ENCODE assay signal across 13 cellular contexts in the genomic region with DNA sequence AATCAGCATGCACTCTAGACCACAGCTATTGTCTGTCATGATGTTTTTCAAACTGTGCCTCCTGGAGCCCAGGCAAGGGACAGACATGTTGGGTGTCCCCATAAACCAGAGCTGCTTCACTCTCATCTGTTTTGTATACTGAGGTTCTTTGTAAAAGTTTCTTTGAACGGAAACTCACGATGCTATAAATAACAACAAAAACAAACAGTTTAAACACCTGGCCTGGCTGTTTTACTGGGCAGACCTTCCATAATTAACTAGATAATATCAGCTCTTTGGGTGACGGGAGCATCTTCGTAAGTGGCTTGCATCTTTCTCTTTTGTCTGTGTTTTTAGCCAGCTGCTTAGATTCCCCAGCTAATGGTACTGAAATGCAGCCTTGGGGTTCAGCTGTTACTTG.
DNase-seq lines count a peak whose midpoint lies in the region; ATAC-seq and TF ChIP-seq lines count a peak whose summit lies in the region.
"Had no signal": no experiment of that assay in that cellular context is flagged by ENCODE, and none has a peak within 500 bp of the region (broad histone marks: within the 10 kb centered on the region; RNA-seq: fewer than 3 reads in every experiment).

No MANE protein-coding gene starts in this region.

- CTCF ChIA-PET in activated B cell treated with CpG ODN at 0.5 μM for 24 hours (lab: Charles Lee), result interaction anchor here (0.8 to 1.3 kb wide), 3 partner anchors 12 to 257 kb away, joined by 3 to 4 read pairs (median 3); no protein-coding TSS in a partner anchor

- no peaks in the 10 kb centered on the region for H3K4me1 ChIP-seq in right cardiac atrium (ENCODE audit: control insufficient read depth, insufficient read depth, low read length)

- H3K9me3 ChIP-seq in right cardiac atrium (ENCODE audit: control insufficient read depth, low read length), result no peaks in the 10 kb centered on the region
- H3K9me3 ChIP-seq: adrenal gland had no signal

- H3K4me1 Mint-ChIP-seq in activated B cell treated with CpG ODN at 0.5 μM for 24 hours, result peaks cover 51% of the 10 kb centered on the region

- no peak overlapping the region for H3K4me3 Mint-ChIP-seq in activated B cell treated with CpG ODN at 0.5 μM for 24 hours
- H3K4me3 Mint-ChIP-seq: activated CD8-positive, alpha-beta T cell treated with anti-CD3 and anti-CD28 coated beads for 36 hours had no signal

- intact Hi-C loops in activated B cell treated with CpG ODN at 0.5 μM for 24 hours (cut with micrococcal nuclease) (loop anchor here (1.0 kb wide), 1 partner anchor 8 kb away; no protein-coding TSS in a partner anchor), right cardiac atrium (cut with DNase I) (no loop called here), posterior vena cava (cut with DNase I) (no loop called here), left colon (cut with DNase I, micrococcal nuclease) (no loop called here)

- DNase-seq in activated B cell treated with CpG ODN at 0.5 μM for 24 hours, result no peak
- no peak for DNase-seq in cerebellar nuclear complex (lab: John Stamatoyannopoulos, UW)
- DNase-seq in right cardiac atrium, result no peak
- DNase-seq in posterior vena cava (ENCODE audit: low spot score), result no peak
- no peak for DNase-seq in left colon
- DNase-seq: activated CD8-positive, alpha-beta T cell treated with anti-CD3 and anti-CD28 coated beads for 36 hours; DMS79 treated with DMSO at 0.1 percent for 48 hours; effector CD8-positive, alpha-beta T cell; hypothalamus had no signal

- no peaks in the 10 kb centered on the region for H3K27me3 ChIP-seq in right cardiac atrium (ENCODE audit: control insufficient read depth, insufficient read depth)
- H3K27me3 ChIP-seq: adrenal gland had no signal

- no peaks in the 10 kb centered on the region for H3K27me3 Mint-ChIP-seq in activated B cell treated with CpG ODN at 0.5 μM for 24 hours
- H3K27me3 Mint-ChIP-seq: activated CD8-positive, alpha-beta T cell treated with anti-CD3 and anti-CD28 coated beads for 36 hours had no signal

- H3K27ac Mint-ChIP-seq in activated B cell treated with CpG ODN at 0.5 μM for 24 hours, result peak overlapping the region; percentile 53
- H3K27ac Mint-ChIP-seq: activated CD8-positive, alpha-beta T cell treated with anti-CD3 and anti-CD28 coated beads for 36 hours had no signal

- no peak for TF ChIP-seq CTCF in activated B cell treated with CpG ODN at 0.5 μM for 24 hours (IDR thresholded peaks at IDR 0.05)

- no peak overlapping the region for H3K4me3 ChIP-seq in right cardiac atrium (ENCODE audit: low read length)
- H3K4me3 ChIP-seq: adrenal gland had no signal

- 82% methylated on average over 4 of the region's 4 CpGs for WGBS in right cardiac atrium

- ATAC-seq in GM18909 (IDR thresholded peaks at IDR 0.05; ENCODE audit: poor library complexity, unreplicated experiment) (peak; percentile 66), GM21723 (IDR thresholded peaks at IDR 0.05; ENCODE audit: unreplicated experiment) (peak; percentile 63), HG03354 (IDR thresholded peaks at IDR 0.05; ENCODE audit: poor library complexity, severe bottlenecking, unreplicated experiment) (peak; percentile 78), activated B cell treated with CpG ODN at 0.5 μM for 24 hours (ENCODE audit: low read depth) (no peak), right cardiac atrium (no peak), left colon (no peak)
- ATAC-seq: activated CD8-positive, alpha-beta T cell treated with anti-CD3 and anti-CD28 coated beads for 36 hours had no signal

- POLR2A ChIA-PET in activated B cell treated with CpG ODN at 0.5 μM for 24 hours (lab: Charles Lee), result interaction anchor here (0.6 to 2.8 kb wide), 12 partner anchors 9 to 248 kb away, joined by 3 to 18 read pairs (median 6); a partner anchor contains a TSS

- no peaks in the 10 kb centered on the region for H3K36me3 Mint-ChIP-seq in activated B cell treated with CpG ODN at 0.5 μM for 24 hours (ENCODE audit: low read depth)

- H3K27ac ChIP-seq in right cardiac atrium (ENCODE audit: low read length), result no peak overlapping the region
- H3K27ac ChIP-seq: adrenal gland had no signal

- no peaks in the 10 kb centered on the region for H3K9me3 Mint-ChIP-seq in activated B cell treated with CpG ODN at 0.5 μM for 24 hours

Comparison
In these comparisons a context has a peak if more than half of its experiments do, and no peak if none do; other contexts are left out.
1. ATAC-seq: peak in GM18909 (single experiment), GM21723 (single experiment) and HG03354 (single experiment); none in activated B cell treated with CpG ODN at 0.5 μM for 24 hours (single experiment), right cardiac atrium (0 of 2) and left colon (single experiment).